ENCODE assay signal across 3 cellular contexts in the genomic region with DNA sequence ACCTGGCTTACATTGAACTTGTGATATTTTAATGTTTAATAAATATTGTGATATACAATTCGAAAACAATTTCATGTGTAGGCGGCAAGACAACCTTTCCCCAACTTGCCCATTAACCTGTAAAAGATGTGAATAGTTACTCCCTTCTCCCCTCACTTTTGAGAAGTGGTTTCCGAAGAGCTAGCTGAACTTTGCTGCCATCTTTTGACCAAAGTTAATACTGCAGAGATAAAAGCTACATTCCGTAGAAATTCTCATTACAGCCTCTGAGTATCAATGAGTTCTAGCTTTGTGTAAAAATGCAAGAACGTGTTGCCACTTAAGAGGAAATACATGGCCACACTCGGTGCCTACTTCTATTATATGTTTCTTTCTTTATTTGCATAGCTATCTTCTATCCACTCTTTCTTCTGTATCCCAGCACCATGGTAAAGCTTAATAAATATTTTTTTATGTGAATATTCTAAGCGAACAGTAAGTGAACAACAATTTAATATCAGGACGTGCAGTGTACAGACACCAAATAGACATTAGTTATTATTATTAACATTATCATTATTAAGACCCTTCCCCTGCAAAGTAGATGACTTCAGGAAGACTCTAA.
A peak's percentile ranks its signal among the peaks of the same experiment; 100 is the strongest.
TF ChIP-seq lines count a peak whose summit lies in the region.

No MANE protein-coding gene starts in this region.

TF ChIP-seq in IMR-90, 13 proteins besides CTCF, POLR2A, EP300 and RAD21:
- TF ChIP-seq SMC3 (IDR thresholded peaks at IDR 0.05; ENCODE audit: low read depth, low read length) (peak; percentile 85), MXI1 (IDR thresholded peaks at IDR 0.05; ENCODE audit: borderline replicate concordance, low read depth, low read length) (no peak)
TF ChIP-seq in IMR-90: peak in this region for 1.

TF ChIP-seq in endothelial cell of umbilical vein, 7 proteins besides CTCF, POLR2A, EP300 and RAD21:
- TF ChIP-seq POLR2AphosphoS5 (IDR thresholded peaks at IDR 0.05; ENCODE audit: insufficient read depth, low read depth, low read length) (no peak), GATA2 (IDR thresholded peaks at IDR 0.05; ENCODE audit: insufficient read depth, insufficient read length, low read depth, low read length) (no peak), JUN (IDR thresholded peaks at IDR 0.05; ENCODE audit: borderline replicate concordance, insufficient read depth, insufficient read length, low read depth) (no peak), MYC (IDR thresholded peaks at IDR 0.05; ENCODE audit: low read depth, low read length) (no peak), EZH2 (IDR thresholded peaks at IDR 0.05; ENCODE audit: borderline replicate concordance, low read depth, low read length, severe bottlenecking) (no peak), FOS (IDR thresholded peaks at IDR 0.05; ENCODE audit: borderline replicate concordance, insufficient read depth, low read length) (no peak)
- TF ChIP-seq, protein P1, sequence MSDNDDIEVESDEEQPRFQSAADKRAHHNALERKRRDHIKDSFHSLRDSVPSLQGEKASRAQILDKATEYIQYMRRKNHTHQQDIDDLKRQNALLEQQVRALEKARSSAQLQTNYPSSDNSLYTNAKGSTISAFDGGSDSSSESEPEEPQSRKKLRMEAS (IDR thresholded peaks at IDR 0.05; ENCODE audit: insufficient read depth, insufficient read length) = no peak

TF ChIP-seq in neural cell, 6 proteins besides CTCF, POLR2A, EP300 and RAD21:
- TF ChIP-seq, protein P2, sequence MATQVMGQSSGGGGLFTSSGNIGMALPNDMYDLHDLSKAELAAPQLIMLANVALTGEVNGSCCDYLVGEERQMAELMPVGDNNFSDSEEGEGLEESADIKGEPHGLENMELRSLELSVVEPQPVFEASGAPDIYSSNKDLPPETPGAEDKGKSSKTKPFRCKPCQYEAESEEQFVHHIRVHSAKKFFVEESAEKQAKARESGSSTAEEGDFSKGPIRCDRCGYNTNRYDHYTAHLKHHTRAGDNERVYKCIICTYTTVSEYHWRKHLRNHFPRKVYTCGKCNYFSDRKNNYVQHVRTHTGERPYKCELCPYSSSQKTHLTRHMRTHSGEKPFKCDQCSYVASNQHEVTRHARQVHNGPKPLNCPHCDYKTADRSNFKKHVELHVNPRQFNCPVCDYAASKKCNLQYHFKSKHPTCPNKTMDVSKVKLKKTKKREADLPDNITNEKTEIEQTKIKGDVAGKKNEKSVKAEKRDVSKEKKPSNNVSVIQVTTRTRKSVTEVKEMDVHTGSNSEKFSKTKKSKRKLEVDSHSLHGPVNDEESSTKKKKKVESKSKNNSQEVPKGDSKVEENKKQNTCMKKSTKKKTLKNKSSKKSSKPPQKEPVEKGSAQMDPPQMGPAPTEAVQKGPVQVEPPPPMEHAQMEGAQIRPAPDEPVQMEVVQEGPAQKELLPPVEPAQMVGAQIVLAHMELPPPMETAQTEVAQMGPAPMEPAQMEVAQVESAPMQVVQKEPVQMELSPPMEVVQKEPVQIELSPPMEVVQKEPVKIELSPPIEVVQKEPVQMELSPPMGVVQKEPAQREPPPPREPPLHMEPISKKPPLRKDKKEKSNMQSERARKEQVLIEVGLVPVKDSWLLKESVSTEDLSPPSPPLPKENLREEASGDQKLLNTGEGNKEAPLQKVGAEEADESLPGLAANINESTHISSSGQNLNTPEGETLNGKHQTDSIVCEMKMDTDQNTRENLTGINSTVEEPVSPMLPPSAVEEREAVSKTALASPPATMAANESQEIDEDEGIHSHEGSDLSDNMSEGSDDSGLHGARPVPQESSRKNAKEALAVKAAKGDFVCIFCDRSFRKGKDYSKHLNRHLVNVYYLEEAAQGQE (IDR thresholded peaks at IDR 0.05; ENCODE audit: borderline replicate concordance) = no peak
- no peak for TF ChIP-seq POLR2AphosphoS5 (IDR thresholded peaks at IDR 0.05)
- no peak for TF ChIP-seq EZH2 (IDR thresholded peaks at IDR 0.05; ENCODE audit: borderline replicate concordance, insufficient read depth, low read length, poor library complexity, severe bottlenecking)
- peak; percentile 89 for TF ChIP-seq SMC3 (conservative IDR thresholded peaks at IDR 0.05; ENCODE audit: poor library complexity)
- TF ChIP-seq TAF1 (IDR thresholded peaks at IDR 0.05; ENCODE audit: low read depth) = no peak
- TF ChIP-seq MXI1 (conservative IDR thresholded peaks at IDR 0.05; ENCODE audit: poor library complexity, severe bottlenecking) = no peak
